ENCODE assay signal across 1 cellular context in the genomic region with DNA sequence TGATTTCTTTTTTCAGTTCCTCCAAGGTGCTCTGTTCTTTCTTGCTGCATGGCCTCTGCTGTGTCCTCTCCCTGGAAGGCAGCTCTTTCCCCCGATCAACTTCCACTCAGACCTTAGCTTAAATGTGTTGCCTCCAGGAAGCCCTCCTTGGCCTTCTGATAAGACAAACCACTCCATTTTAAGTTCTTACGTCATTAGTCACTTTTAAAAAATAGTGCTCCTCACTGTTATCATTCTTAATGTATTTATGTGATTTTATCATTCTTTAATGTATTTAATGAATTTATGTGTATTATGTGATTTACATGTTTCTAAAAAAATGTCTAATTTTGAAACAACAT.
TF ChIP-seq lines count a peak whose summit lies in the region.

No MANE protein-coding gene starts in this region.

TF ChIP-seq in GM23338, 12 proteins besides CTCF, POLR2A, EP300 and RAD21 (continued from another document):
- TF ChIP-seq, protein P1, sequence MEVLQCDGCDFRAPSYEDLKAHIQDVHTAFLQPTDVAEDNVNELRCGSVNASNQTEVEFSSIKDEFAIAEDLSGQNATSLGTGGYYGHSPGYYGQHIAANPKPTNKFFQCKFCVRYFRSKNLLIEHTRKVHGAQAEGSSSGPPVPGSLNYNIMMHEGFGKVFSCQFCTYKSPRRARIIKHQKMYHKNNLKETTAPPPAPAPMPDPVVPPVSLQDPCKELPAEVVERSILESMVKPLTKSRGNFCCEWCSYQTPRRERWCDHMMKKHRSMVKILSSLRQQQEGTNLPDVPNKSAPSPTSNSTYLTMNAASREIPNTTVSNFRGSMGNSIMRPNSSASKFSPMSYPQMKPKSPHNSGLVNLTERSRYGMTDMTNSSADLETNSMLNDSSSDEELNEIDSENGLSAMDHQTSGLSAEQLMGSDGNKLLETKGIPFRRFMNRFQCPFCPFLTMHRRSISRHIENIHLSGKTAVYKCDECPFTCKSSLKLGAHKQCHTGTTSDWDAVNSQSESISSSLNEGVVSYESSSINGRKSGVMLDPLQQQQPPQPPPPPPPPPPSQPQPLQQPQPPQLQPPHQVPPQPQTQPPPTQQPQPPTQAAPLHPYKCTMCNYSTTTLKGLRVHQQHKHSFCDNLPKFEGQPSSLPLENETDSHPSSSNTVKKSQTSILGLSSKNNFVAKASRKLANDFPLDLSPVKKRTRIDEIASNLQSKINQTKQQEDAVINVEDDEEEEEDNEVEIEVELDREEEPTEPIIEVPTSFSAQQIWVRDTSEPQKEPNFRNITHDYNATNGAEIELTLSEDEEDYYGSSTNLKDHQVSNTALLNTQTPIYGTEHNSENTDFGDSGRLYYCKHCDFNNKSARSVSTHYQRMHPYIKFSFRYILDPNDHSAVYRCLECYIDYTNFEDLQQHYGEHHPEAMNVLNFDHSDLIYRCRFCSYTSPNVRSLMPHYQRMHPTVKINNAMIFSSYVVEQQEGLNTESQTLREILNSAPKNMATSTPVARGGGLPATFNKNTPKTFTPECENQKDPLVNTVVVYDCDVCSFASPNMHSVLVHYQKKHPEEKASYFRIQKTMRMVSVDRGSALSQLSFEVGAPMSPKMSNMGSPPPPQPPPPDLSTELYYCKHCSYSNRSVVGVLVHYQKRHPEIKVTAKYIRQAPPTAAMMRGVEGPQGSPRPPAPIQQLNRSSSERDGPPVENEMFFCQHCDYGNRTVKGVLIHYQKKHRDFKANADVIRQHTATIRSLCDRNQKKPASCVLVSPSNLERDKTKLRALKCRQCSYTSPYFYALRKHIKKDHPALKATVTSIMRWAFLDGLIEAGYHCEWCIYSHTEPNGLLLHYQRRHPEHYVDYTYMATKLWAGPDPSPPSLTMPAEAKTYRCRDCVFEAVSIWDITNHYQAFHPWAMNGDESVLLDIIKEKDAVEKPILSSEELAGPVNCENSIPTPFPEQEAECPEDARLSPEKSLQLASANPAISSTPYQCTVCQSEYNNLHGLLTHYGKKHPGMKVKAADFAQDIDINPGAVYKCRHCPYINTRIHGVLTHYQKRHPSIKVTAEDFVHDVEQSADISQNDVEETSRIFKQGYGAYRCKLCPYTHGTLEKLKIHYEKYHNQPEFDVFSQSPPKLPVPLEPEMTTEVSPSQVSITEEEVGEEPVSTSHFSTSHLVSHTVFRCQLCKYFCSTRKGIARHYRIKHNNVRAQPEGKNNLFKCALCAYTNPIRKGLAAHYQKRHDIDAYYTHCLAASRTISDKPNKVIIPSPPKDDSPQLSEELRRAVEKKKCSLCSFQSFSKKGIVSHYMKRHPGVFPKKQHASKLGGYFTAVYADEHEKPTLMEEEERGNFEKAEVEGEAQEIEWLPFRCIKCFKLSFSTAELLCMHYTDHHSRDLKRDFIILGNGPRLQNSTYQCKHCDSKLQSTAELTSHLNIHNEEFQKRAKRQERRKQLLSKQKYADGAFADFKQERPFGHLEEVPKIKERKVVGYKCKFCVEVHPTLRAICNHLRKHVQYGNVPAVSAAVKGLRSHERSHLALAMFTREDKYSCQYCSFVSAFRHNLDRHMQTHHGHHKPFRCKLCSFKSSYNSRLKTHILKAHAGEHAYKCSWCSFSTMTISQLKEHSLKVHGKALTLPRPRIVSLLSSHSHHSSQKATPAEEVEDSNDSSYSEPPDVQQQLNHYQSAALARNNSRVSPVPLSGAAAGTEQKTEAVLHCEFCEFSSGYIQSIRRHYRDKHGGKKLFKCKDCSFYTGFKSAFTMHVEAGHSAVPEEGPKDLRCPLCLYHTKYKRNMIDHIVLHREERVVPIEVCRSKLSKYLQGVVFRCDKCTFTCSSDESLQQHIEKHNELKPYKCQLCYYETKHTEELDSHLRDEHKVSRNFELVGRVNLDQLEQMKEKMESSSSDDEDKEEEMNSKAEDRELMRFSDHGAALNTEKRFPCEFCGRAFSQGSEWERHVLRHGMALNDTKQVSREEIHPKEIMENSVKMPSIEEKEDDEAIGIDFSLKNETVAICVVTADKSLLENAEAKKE (CRISPR knock-in tag; IDR thresholded peaks at IDR 0.05): no peak
- TF ChIP-seq CREB1 (CRISPR knock-in tag; IDR thresholded peaks at IDR 0.05; ENCODE audit: low read depth) (no peak), STAT1 (IDR thresholded peaks at IDR 0.05; ENCODE audit: unreplicated experiment) (no peak), JUNB (IDR thresholded peaks at IDR 0.05; ENCODE audit: unreplicated experiment) (no peak), POLR2AphosphoS5 (IDR thresholded peaks at IDR 0.05; ENCODE audit: low read depth) (no peak), NANOG (IDR thresholded peaks at IDR 0.05; ENCODE audit: borderline replicate concordance) (no peak)
TF ChIP-seq in GM23338: peak in this region for 0.
